In genomic region chr2:185745864-185746859, GRCh38 we compare ENCODE assay signal across 27 cellular contexts. TPM values are rescaled to one million over a fixed set of nuclear protein-coding genes. Genes with fewer than 3 reads are reported as not detected.
A peak's percentile ranks its signal among the peaks of the same experiment; 100 is the strongest.
DNase-seq lines count a peak whose midpoint lies in the region; ATAC-seq, FAIRE-seq and TF ChIP-seq lines count a peak whose summit lies in the region.
"Had no signal": no experiment of that assay in that cellular context is flagged by ENCODE, and none has a peak within 500 bp of the region (broad histone marks: within the 10 kb centered on the region; RNA-seq: fewer than 3 reads in every experiment).

No MANE protein-coding gene starts in this region.

- no peak for TF ChIP-seq EP300 in stomach (IDR thresholded peaks at IDR 0.05)

- H3K4me3 Mint-ChIP-seq in activated CD4-positive, alpha-beta memory T cell treated with anti-CD3 and anti-CD28 coated beads, Interleukin-2, amount 10 ng/mL, durations not matched to agents 7 days and 5 days: no peak overlapping the region
- H3K4me3 Mint-ChIP-seq: CD4-positive, alpha-beta memory T cell had no signal

- no peak overlapping the region for H3K27ac ChIP-seq in lung (ENCODE audit: low read depth in 1 of 2, low read length in 1 of 2)
- peak overlapping the region in 3 of 5 donors; percentile 35 to 56 (median 47) for H3K27ac ChIP-seq in stomach
- H3K27ac ChIP-seq: BLaER1 treated with 17β-estradiol and CSF1 and Interleukin-3, amounts not matched to agents 10 nM and 100 nM; SK-N-MC had no signal

- WGBS in lung, 2 donors: 78 to 89% methylated on average over 5 of the region's 5 CpGs
- whole genome bisulfite sequencing in stomach, 5 donors: 35 to 66% (median 49%) methylated on average over 5 of the region's 5 CpGs

- H3K36me3 Mint-ChIP-seq in activated CD4-positive, alpha-beta memory T cell treated with anti-CD3 and anti-CD28 coated beads, Interleukin-2, amount 10 ng/mL, durations not matched to agents 7 days and 5 days (ENCODE audit: low read depth): no peaks in the 10 kb centered on the region
- H3K36me3 Mint-ChIP-seq: CD4-positive, alpha-beta memory T cell had no signal

- DNase-seq in HT-29 (ENCODE audit: low spot score) (peak; percentile 17), bronchial epithelial cell (ENCODE audit: low read depth) (peak; percentile 86), lung (ENCODE audit: low spot score) (no peak), stomach (no peak), NCI-H748 (lab: John Stamatoyannopoulos, UW; ENCODE audit: unreplicated experiment) (no peak), glomerular visceral epithelial cell (ENCODE audit: extremely low spot score) (no peak)
- DNase-seq in activated CD4-positive, alpha-beta memory T cell treated with anti-CD3 and anti-CD28 coated beads, Interleukin-2, amount 10 ng/mL, durations not matched to agents 7 days and 5 days: no peak
- DNase-seq: Caco-2; CD4-positive, alpha-beta memory T cell; KG1; NCI-H1105; NCI-H146; NCI-H2029; NCI-H226; NCI-H510A treated with DMSO at 0.1 percent for 48 hours; NCI-H774; NK-92 treated with Interleukin-12 subunit alpha and Interleukin-12 subunit beta, amount 100 ng/mL, for 24 hours; Right ventricle myocardium superior; SW 1271 had no signal

- H3K4me3 ChIP-seq in bronchial epithelial cell (ENCODE audit: low read depth, low read length) (no peak overlapping the region), lung (no peak overlapping the region), stomach (peak overlapping the region in 2 of 4 donors; percentile 0 to 15)
- H3K4me3 ChIP-seq: BLaER1 treated with 17β-estradiol and CSF1 and Interleukin-3, amounts not matched to agents 10 nM and 100 nM; SK-N-MC had no signal

- no peaks in the 10 kb centered on the region for H3K4me1 Mint-ChIP-seq in activated CD4-positive, alpha-beta memory T cell treated with anti-CD3 and anti-CD28 coated beads, Interleukin-2, amount 10 ng/mL, durations not matched to agents 7 days and 5 days
- H3K4me1 Mint-ChIP-seq: CD4-positive, alpha-beta memory T cell had no signal

- peaks cover 5% of the 10 kb centered on the region for H3K9me3 Mint-ChIP-seq in activated CD4-positive, alpha-beta memory T cell treated with anti-CD3 and anti-CD28 coated beads, Interleukin-2, amount 10 ng/mL, durations not matched to agents 7 days and 5 days

- H3K4me1 ChIP-seq in lung (ENCODE audit: control insufficient read depth in 2 of 2, insufficient read depth in 2 of 2, low read length in 2 of 2): no peaks in the 10 kb centered on the region
- no peaks in the 10 kb centered on the region for H3K4me1 ChIP-seq in stomach
- H3K4me1 ChIP-seq: BLaER1 treated with 17β-estradiol and CSF1 and Interleukin-3, amounts not matched to agents 10 nM and 100 nM had no signal

- no peak for TF ChIP-seq POLR2A in stomach (IDR thresholded peaks at IDR 0.05)

- ATAC-seq in lung (ENCODE audit: insufficient read depth, low FRiP score) (peak; percentile 27), HG02678 (IDR thresholded peaks at IDR 0.05; ENCODE audit: unreplicated experiment) (no peak)

- no peak for FAIRE-seq in bronchial epithelial cell (lab: Jason Lieb, UNC)
- FAIRE-seq: GM18507, GM19239, H1, RCC 7860 had no signal

- H3K36me3 ChIP-seq in bronchial epithelial cell (ENCODE audit: control insufficient read depth, insufficient read depth, low read length) (no peaks in the 10 kb centered on the region), lung (ENCODE audit: control insufficient read depth in 2 of 2, insufficient read depth in 2 of 2, low read length in 2 of 2) (no peaks in the 10 kb centered on the region), stomach (no peaks in the 10 kb centered on the region)
- H3K36me3 ChIP-seq: BLaER1 treated with 17β-estradiol and CSF1 and Interleukin-3, amounts not matched to agents 10 nM and 100 nM had no signal

- intact Hi-C loops in stomach (cut with DNase I; ENCODE audit: low total_unique reads): no loop called here

- H3K9me3 ChIP-seq in lung (ENCODE audit: control insufficient read depth in 2 of 2, insufficient read depth in 1 of 2, low read length in 1 of 2) (no peaks in the 10 kb centered on the region), stomach (no peaks in the 10 kb centered on the region)
- H3K9me3 ChIP-seq: BLaER1 treated with 17β-estradiol and CSF1 and Interleukin-3, amounts not matched to agents 10 nM and 100 nM; Caco-2 had no signal

- no peaks in the 10 kb centered on the region for H3K27me3 Mint-ChIP-seq in activated CD4-positive, alpha-beta memory T cell treated with anti-CD3 and anti-CD28 coated beads, Interleukin-2, amount 10 ng/mL, durations not matched to agents 7 days and 5 days
- H3K27me3 Mint-ChIP-seq: CD4-positive, alpha-beta memory T cell had no signal

- POLR2A ChIA-PET in activated CD4-positive, alpha-beta memory T cell treated with anti-CD3 and anti-CD28 coated beads, Interleukin-2, amount 10 ng/mL, durations not matched to agents 7 days and 5 days (lab: Charles Lee): no interaction called here

- H3K27ac Mint-ChIP-seq in activated CD4-positive, alpha-beta memory T cell treated with anti-CD3 and anti-CD28 coated beads, Interleukin-2, amount 10 ng/mL, durations not matched to agents 7 days and 5 days: no peak overlapping the region
- H3K27ac Mint-ChIP-seq: CD4-positive, alpha-beta memory T cell had no signal

- CTCF ChIA-PET in activated CD4-positive, alpha-beta memory T cell treated with anti-CD3 and anti-CD28 coated beads, Interleukin-2, amount 10 ng/mL, durations not matched to agents 7 days and 5 days (lab: Charles Lee): no interaction called here

- TF ChIP-seq CTCF in bronchial epithelial cell (IDR thresholded peaks at IDR 0.05; ENCODE audit: insufficient read depth, low read length, severe bottlenecking) (no peak), lung (IDR thresholded peaks at IDR 0.05; ENCODE audit: control extremely low read depth, extremely low read depth) (no peak), stomach (IDR thresholded peaks at IDR 0.05) (no peak)

- no peaks in the 10 kb centered on the region for H3K27me3 ChIP-seq in bronchial epithelial cell (ENCODE audit: control insufficient read depth, insufficient read depth, low read length)
- no peaks in the 10 kb centered on the region for H3K27me3 ChIP-seq in lung (ENCODE audit: control insufficient read depth, insufficient read depth)
- H3K27me3 ChIP-seq in stomach: no peaks in the 10 kb centered on the region
- H3K27me3 ChIP-seq: BLaER1 treated with 17β-estradiol and CSF1 and Interleukin-3, amounts not matched to agents 10 nM and 100 nM had no signal

RNA-seq across cellular contexts. Expression of gene FSIP2, which starts 7.6 kb away (rescaled TPM):
- 0.05 and 0.21 TPM in 2 replicates for total RNA-seq in HT-29 (2014; rRNA removed; shearing (Covaris generic))
- total RNA-seq in bronchial epithelial cell: 0.26 and 1.4 TPM in 2 replicates
- 1 to 10 TPM in 1 of 2 donors, under 1 TPM in 1; 0.58 to 2.6 TPM for total RNA-seq in lung
- under 1 TPM; 0.03 to 0.06 TPM for polyA plus RNA-seq in lung
- 10 to 100 TPM in 2 of 5 donors, 1 to 10 TPM in 3; 3.1 to 32.5 (median 7.5) TPM for total RNA-seq in stomach
- 1 to 10 TPM in 1 of 3 donors, under 1 TPM in 2; 0.19 to 3.8 (median 0.23) TPM for polyA plus RNA-seq in stomach
- under 1 TPM in 1 of 2 experiments, not detected in 1; 0.15 TPM for total RNA-seq in activated CD4-positive, alpha-beta memory T cell treated with anti-CD3 and anti-CD28 coated beads, Interleukin-2, amount 10 ng/mL, durations not matched to agents 7 days and 5 days
- total RNA-seq: Daoy had no signal
- polyA plus RNA-seq: CD4-positive, alpha-beta memory T cell had no signal

Comparison
In these comparisons a context has a peak if more than half of its experiments do, and no peak if none do; other contexts are left out.
1. DNase-seq: peak in HT-29 (single experiment) and bronchial epithelial cell (single experiment); none in lung (single experiment), stomach (single experiment), activated CD4-positive, alpha-beta memory T cell treated with anti-CD3 and anti-CD28 coated beads, Interleukin-2, amount 10 ng/mL, durations not matched to agents 7 days and 5 days (single experiment), NCI-H748 (single experiment) and glomerular visceral epithelial cell (single experiment).
2. H3K27ac ChIP-seq: peak in stomach (3 of 5); none in lung (0 of 2).